ENCODE assay signal across 23 cellular contexts in genomic region chr4:5066101-5066500, GRCh38. TPM values are rescaled to one million over a fixed set of nuclear protein-coding genes. Genes with fewer than 3 reads are reported as not detected.
DNase-seq lines count a peak whose midpoint lies in the region; ATAC-seq and TF ChIP-seq lines count a peak whose summit lies in the region.
"Had no signal": no experiment of that assay in that cellular context is flagged by ENCODE, and none has a peak within 500 bp of the region (broad histone marks: within the 10 kb centered on the region; RNA-seq: fewer than 3 reads in every experiment).

No MANE protein-coding gene starts in this region.

- no peaks in the 10 kb centered on the region for H3K36me3 ChIP-seq in endodermal cell (ENCODE audit: control insufficient read depth, insufficient read depth, low read length)
- H3K36me3 ChIP-seq: BE2C had no signal

- no peak overlapping the region for H3K9ac ChIP-seq in endodermal cell (ENCODE audit: extremely low read depth, low read length, poor library complexity, severe bottlenecking)
- H3K9ac ChIP-seq: BLaER1 treated with 17β-estradiol and CSF1 and Interleukin-3, amounts not matched to agents 10 nM and 100 nM; GM23248 had no signal

- H3K27me3 Mint-ChIP-seq in endodermal cell (ENCODE audit: insufficient read depth) = peaks cover 4% of the 10 kb centered on the region

- peaks cover 2% of the 10 kb centered on the region for H3K36me3 Mint-ChIP-seq in endodermal cell (ENCODE audit: low read depth)
- H3K36me3 Mint-ChIP-seq: CD8-positive, alpha-beta memory T cell had no signal

- WGBS in endodermal cell (ENCODE audit: insufficient coverage in 1 of 2, insufficient read length in 1 of 2), 2 experiments = 75 to 80% methylated on average over 3 of the region's 3 CpGs

- peaks cover 26% of the 10 kb centered on the region for H3K9me3 Mint-ChIP-seq in endodermal cell
- H3K9me3 Mint-ChIP-seq: CD4-positive, alpha-beta T cell had no signal

- no peak for ATAC-seq in GM21529 (IDR thresholded peaks at IDR 0.05; ENCODE audit: unreplicated experiment)
- no peak for ATAC-seq in GM18498 (IDR thresholded peaks at IDR 0.05; ENCODE audit: unreplicated experiment)
- ATAC-seq: A549 had no signal

- H3K27ac Mint-ChIP-seq in endodermal cell = no peak overlapping the region
- H3K27ac Mint-ChIP-seq: CD14-positive monocyte; CD4-positive, alpha-beta T cell; CD8-positive, alpha-beta memory T cell had no signal

- no peak for TF ChIP-seq CTCF in endodermal cell (conservative IDR thresholded peaks at IDR 0.05)

- no peaks in the 10 kb centered on the region for H3K4me1 ChIP-seq in endodermal cell (ENCODE audit: control insufficient read depth, insufficient read depth, low read length)
- H3K4me1 ChIP-seq: A549, BE2C had no signal

- no peak overlapping the region for H3K4me3 Mint-ChIP-seq in endodermal cell
- H3K4me3 Mint-ChIP-seq: CD14-positive monocyte; CD4-positive, alpha-beta T cell; CD8-positive, alpha-beta memory T cell had no signal

- H3K27ac ChIP-seq in endodermal cell (ENCODE audit: low read depth, low read length) = no peak overlapping the region
- H3K27ac ChIP-seq: A549; BLaER1 treated with 17β-estradiol and CSF1 and Interleukin-3, amounts not matched to agents 10 nM and 100 nM; GM23248 had no signal

- peak overlapping the region; percentile 33 for H3K4me3 ChIP-seq in endodermal cell (ENCODE audit: low read length)
- H3K4me3 ChIP-seq: A549; BLaER1 treated with 17β-estradiol and CSF1 and Interleukin-3, amounts not matched to agents 10 nM and 100 nM; GM23248 had no signal

- peaks cover 8% of the 10 kb centered on the region for H3K4me1 Mint-ChIP-seq in endodermal cell
- H3K4me1 Mint-ChIP-seq: CD14-positive monocyte; CD8-positive, alpha-beta memory T cell had no signal

- DNase-seq in NCI-H524 (lab: John Stamatoyannopoulos, UW) (peak; percentile 55 to 82), NCI-H82 treated with DMSO at 0.1 percent for 48 hours (lab: John Stamatoyannopoulos, UW; ENCODE audit: unreplicated experiment) (peak; percentile 87), endodermal cell (no peak), globus pallidus (ENCODE audit: low spot score) (no peak), amniotic stem cell (lab: John Stamatoyannopoulos, UW) (no peak)
- DNase-seq: 8988T; ACHN; AML-193; BE2C; CD4-positive, alpha-beta T cell; CD8-positive, alpha-beta memory T cell; DMS53; DMS79 treated with DMSO at 0.1 percent for 48 hours; GF-D8; GM23248; H7; HCEC 1CT had no signal

- peaks cover 23% of the 10 kb centered on the region for H3K9me3 ChIP-seq in endodermal cell (ENCODE audit: control insufficient read depth, low read length)
- H3K9me3 ChIP-seq: A549, BE2C had no signal

- H3K27me3 ChIP-seq in endodermal cell (ENCODE audit: control insufficient read depth, insufficient read depth, low read length, poor library complexity, severe bottlenecking) = no peaks in the 10 kb centered on the region
- H3K27me3 ChIP-seq: BE2C; BLaER1 treated with 17β-estradiol and CSF1 and Interleukin-3, amounts not matched to agents 10 nM and 100 nM had no signal

RNA-seq across cellular contexts. Expression of gene STK32B, which starts 14.8 kb away (rescaled TPM):
- 1 to 10 TPM; 1.4 to 1.5 TPM for total RNA-seq in endodermal cell
- 1.5 TPM for polyA plus RNA-seq in endodermal cell (2013, experiment 1 of 2)
- polyA plus RNA-seq in endodermal cell (2013, experiment 2 of 2) = 1.6 TPM
- total RNA-seq: CD4-positive, alpha-beta T cell; CD8-positive, alpha-beta memory T cell had no signal
- polyA plus RNA-seq: CD8-positive, alpha-beta memory T cell had no signal

RNA-seq across cellular contexts. Expression of gene CYTL1, which starts 46.8 kb away (rescaled TPM):
- 1 to 10 TPM; 2.2 to 3.7 TPM for total RNA-seq in endodermal cell
- polyA plus RNA-seq in endodermal cell (2013, experiment 1 of 2) = 0.93 TPM
- 1.4 TPM for polyA plus RNA-seq in endodermal cell (2013, experiment 2 of 2)
- total RNA-seq: CD4-positive, alpha-beta T cell; CD8-positive, alpha-beta memory T cell; G401; GM23248 had no signal
- polyA plus RNA-seq: A549 had no signal

Comparison
In these comparisons a context has a peak if more than half of its experiments do, and no peak if none do; other contexts are left out.
1. DNase-seq: peak in NCI-H524 (2 of 2) and NCI-H82 treated with DMSO at 0.1 percent for 48 hours (single experiment); none in endodermal cell (single experiment), globus pallidus (single experiment) and amniotic stem cell (single experiment).